ENCODE assay signal across 8 cellular contexts in genomic region chr20:44780226-44780625, GRCh38. TPM values are rescaled to one million over a fixed set of nuclear protein-coding genes. Genes with fewer than 3 reads are reported as not detected.
DNase-seq lines count a peak whose midpoint lies in the region; ATAC-seq and TF ChIP-seq lines count a peak whose summit lies in the region.

No MANE protein-coding gene starts in this region.

- H3K4me3 Mint-ChIP-seq in stimulated activated naive B cell treated with anti-CD40 and anti-IgM and Interleukin-4, amounts not matched to agents 10 μg/mL and 1 μg/mL and 100 μg/mL, for 72 hours: no peak overlapping the region

- H3K27ac Mint-ChIP-seq in stimulated activated naive B cell treated with anti-CD40 and anti-IgM and Interleukin-4, amounts not matched to agents 10 μg/mL and 1 μg/mL and 100 μg/mL, for 72 hours: no peak overlapping the region

- TF ChIP-seq EP300 in gastroesophageal sphincter (IDR thresholded peaks at IDR 0.05): no peak

- no peaks in the 10 kb centered on the region for H3K27me3 ChIP-seq in HAP-1 (ENCODE audit: low read depth)
- H3K27me3 ChIP-seq in SJCRH30: no peaks in the 10 kb centered on the region
- no peaks in the 10 kb centered on the region for H3K27me3 ChIP-seq in trophoblast cell (ENCODE audit: insufficient read depth, low read length)
- H3K27me3 ChIP-seq in effector memory CD4-positive, alpha-beta T cell (replicated peaks; ENCODE audit: control insufficient read depth, insufficient read depth, low read length, poor library complexity, severe bottlenecking): no peaks in the 10 kb centered on the region
- H3K27me3 ChIP-seq in gastroesophageal sphincter: peaks cover 14% of the 10 kb centered on the region

- H3K4me1 Mint-ChIP-seq in stimulated activated naive B cell treated with anti-CD40 and anti-IgM and Interleukin-4, amounts not matched to agents 10 μg/mL and 1 μg/mL and 100 μg/mL, for 72 hours: no peaks in the 10 kb centered on the region

- no peaks in the 10 kb centered on the region for H3K79me1 ChIP-seq in trophoblast cell (ENCODE audit: low read length)

- no peak overlapping the region for H3K14ac ChIP-seq in trophoblast cell (ENCODE audit: low read length)

- H4K12ac ChIP-seq in trophoblast cell (ENCODE audit: low read depth, low read length): no peak overlapping the region

- H2AK5ac ChIP-seq in trophoblast cell (ENCODE audit: low read length): no peak overlapping the region

- no peak overlapping the region for H3K4ac ChIP-seq in trophoblast cell (ENCODE audit: low read depth, low read length)

- peaks cover 19 to 23% of the 10 kb centered on the region in 2 donors for H3K27me3 Mint-ChIP-seq in stimulated activated naive B cell treated with anti-CD40 and anti-IgM and Interleukin-4, amounts not matched to agents 10 μg/mL and 1 μg/mL and 100 μg/mL, for 72 hours

- H3K9me3 ChIP-seq in HAP-1 (no peaks in the 10 kb centered on the region), SJCRH30 (replicated peaks) (no peaks in the 10 kb centered on the region), trophoblast cell (ENCODE audit: insufficient read depth, low read depth, low read length) (no peaks in the 10 kb centered on the region), gastroesophageal sphincter (no peaks in the 10 kb centered on the region)
- H3K9me3 ChIP-seq in effector memory CD4-positive, alpha-beta T cell (ENCODE audit: control insufficient read depth, low read length): no peaks in the 10 kb centered on the region

- H3K4me2 ChIP-seq in trophoblast cell (ENCODE audit: low read length): no peak overlapping the region

- no peak overlapping the region for H2AFZ ChIP-seq in trophoblast cell (ENCODE audit: insufficient read depth, low read length, poor library complexity)

- no peak for ATAC-seq in stimulated activated naive B cell treated with anti-CD40 and anti-IgM and Interleukin-4, amounts not matched to agents 10 μg/mL and 1 μg/mL and 100 μg/mL, for 72 hours (replicated peaks)
- ATAC-seq in gastroesophageal sphincter: no peak

- H3K36me3 ChIP-seq in HAP-1 (replicated peaks): no peaks in the 10 kb centered on the region
- H3K36me3 ChIP-seq in SJCRH30: no peaks in the 10 kb centered on the region
- no peaks in the 10 kb centered on the region for H3K36me3 ChIP-seq in trophoblast cell (ENCODE audit: control insufficient read depth in 1 of 2, insufficient read depth in 2 of 2, low read length in 2 of 2)
- H3K36me3 ChIP-seq in effector memory CD4-positive, alpha-beta T cell (ENCODE audit: control insufficient read depth, insufficient read depth, low read length): no peaks in the 10 kb centered on the region
- H3K36me3 ChIP-seq in gastroesophageal sphincter: no peaks in the 10 kb centered on the region

- H3K9me3 Mint-ChIP-seq in stimulated activated naive B cell treated with anti-CD40 and anti-IgM and Interleukin-4, amounts not matched to agents 10 μg/mL and 1 μg/mL and 100 μg/mL, for 72 hours: peaks cover 0 to 1% of the 10 kb centered on the region in 2 donors

- H4K91ac ChIP-seq in trophoblast cell (ENCODE audit: low read depth, low read length): no peak overlapping the region

- DNase-seq in HAP-1 (ENCODE audit: low spot score in 2 of 2) (peak; percentile 45 to 79), SJCRH30 (peak; percentile 67 to 83), ecto neural progenitor cell (ENCODE audit: low spot score) (peak; percentile 76), trophoblast cell (peak; percentile 37 to 72), occipital lobe (lab: John Stamatoyannopoulos, UW) (no peak)
- no peak for DNase-seq in effector memory CD4-positive, alpha-beta T cell
- DNase-seq in stimulated activated naive B cell treated with anti-CD40 and anti-IgM and Interleukin-4, amounts not matched to agents 10 μg/mL and 1 μg/mL and 100 μg/mL, for 72 hours: no peak

- no peak for TF ChIP-seq POLR2A in gastroesophageal sphincter (IDR thresholded peaks at IDR 0.05)

- H3K79me2 ChIP-seq in trophoblast cell (ENCODE audit: control insufficient read depth, insufficient read depth, low read length, poor library complexity): no peaks in the 10 kb centered on the region

- H4K8ac ChIP-seq in trophoblast cell (ENCODE audit: low read depth, low read length): no peak overlapping the region

- H3K36me3 Mint-ChIP-seq in stimulated activated naive B cell treated with anti-CD40 and anti-IgM and Interleukin-4, amounts not matched to agents 10 μg/mL and 1 μg/mL and 100 μg/mL, for 72 hours: no peaks in the 10 kb centered on the region

- no peak for TF ChIP-seq CTCF in gastroesophageal sphincter (IDR thresholded peaks at IDR 0.05)

- no CpG with 5 or more reads among the region's 5 CpGs for WGBS in trophoblast cell (ENCODE audit: extremely low coverage, insufficient coverage, insufficient read length)
- WGBS in gastroesophageal sphincter (ENCODE audit: low coverage in 1 of 2), 2 donors: 0 to 31% methylated on average over 1 to 4 of the region's 5 CpGs

- no peaks in the 10 kb centered on the region for H3K4me1 ChIP-seq in HAP-1
- H3K4me1 ChIP-seq in SJCRH30: no peaks in the 10 kb centered on the region
- no peaks in the 10 kb centered on the region for H3K4me1 ChIP-seq in trophoblast cell (ENCODE audit: control insufficient read depth in 1 of 2, insufficient read depth in 2 of 2, low read length in 2 of 2)
- no peaks in the 10 kb centered on the region for H3K4me1 ChIP-seq in effector memory CD4-positive, alpha-beta T cell (ENCODE audit: control insufficient read depth, insufficient read depth, low read length, poor library complexity, severe bottlenecking)
- no peaks in the 10 kb centered on the region for H3K4me1 ChIP-seq in gastroesophageal sphincter

- no peak overlapping the region for H2BK120ac ChIP-seq in trophoblast cell (ENCODE audit: insufficient read depth, low read length, poor library complexity)

- no peak overlapping the region for H3K27ac ChIP-seq in SJCRH30
- H3K27ac ChIP-seq in trophoblast cell (ENCODE audit: low read depth, low read length): no peak overlapping the region
- no peak overlapping the region for H3K27ac ChIP-seq in effector memory CD4-positive, alpha-beta T cell (ENCODE audit: insufficient read depth, low read length, poor library complexity, severe bottlenecking)
- H3K27ac ChIP-seq in gastroesophageal sphincter: no peak overlapping the region

- H2BK12ac ChIP-seq in trophoblast cell (ENCODE audit: low read length): no peak overlapping the region

- no peak overlapping the region for H3K23ac ChIP-seq in trophoblast cell (ENCODE audit: low read length)

- no peak overlapping the region for H3K9ac ChIP-seq in trophoblast cell (ENCODE audit: low read length)

- in situ Hi-C loops in HAP-1 (cut with MboI; ENCODE audit: low sequenced_read_pairs): no loop called here

- no peak overlapping the region for H2BK5ac ChIP-seq in trophoblast cell (ENCODE audit: low read depth, low read length, poor library complexity)

- H3K18ac ChIP-seq in trophoblast cell (ENCODE audit: low read length): no peak overlapping the region

- no peak overlapping the region for H3K4me3 ChIP-seq in HAP-1
- H3K4me3 ChIP-seq in SJCRH30: no peak overlapping the region
- H3K4me3 ChIP-seq in trophoblast cell (ENCODE audit: low read depth, low read length): no peak overlapping the region
- H3K4me3 ChIP-seq in effector memory CD4-positive, alpha-beta T cell (ENCODE audit: insufficient read depth, low read depth, low read length, poor library complexity, severe bottlenecking): no peak overlapping the region
- no peak overlapping the region for H3K4me3 ChIP-seq in gastroesophageal sphincter

RNA-seq across cellular contexts. Expression of gene RIMS4, which starts 30.1 kb away (rescaled TPM):
- total RNA-seq in SJCRH30 (2014; rRNA removed; shearing (Covaris generic)): not detected in 2 replicates
- polyA plus RNA-seq in trophoblast cell (2013): 0.44 and 0.49 TPM in 2 replicates
- total RNA-seq in occipital lobe (77.5 TPM), gastroesophageal sphincter (1 to 10 TPM; 1.2 to 4.6 (median 2.4) TPM)

RNA-seq across cellular contexts. Expression of gene KCNK15, which starts 34.6 kb away (rescaled TPM):
- total RNA-seq in SJCRH30 (2014; rRNA removed; shearing (Covaris generic)): not detected in 2 replicates
- polyA plus RNA-seq in trophoblast cell (2013): not detected in 2 replicates
- total RNA-seq in occipital lobe (not detected), gastroesophageal sphincter (1 to 10 TPM; 1.3 to 4.7 (median 2.8) TPM)

Comparison
In these comparisons a context has a peak if more than half of its experiments do, and no peak if none do; other contexts are left out.
1. DNase-seq: peak in HAP-1 (2 of 2), SJCRH30 (2 of 2), ecto neural progenitor cell (single experiment) and trophoblast cell (2 of 2); none in effector memory CD4-positive, alpha-beta T cell (0 of 3), occipital lobe (single experiment) and stimulated activated naive B cell treated with anti-CD40 and anti-IgM and Interleukin-4, amounts not matched to agents 10 μg/mL and 1 μg/mL and 100 μg/mL, for 72 hours (single experiment).
2. RNA of gene RIMS4, which starts 30.1 kb away (total RNA-seq): 77.5 TPM in occipital lobe (single experiment); 1.2 to 4.6 TPM in gastroesophageal sphincter and not detected in SJCRH30; every median in the first group is over 10 times any median in the second.